8 cellular contexts compared by ENCODE assay signal in the genomic region with DNA sequence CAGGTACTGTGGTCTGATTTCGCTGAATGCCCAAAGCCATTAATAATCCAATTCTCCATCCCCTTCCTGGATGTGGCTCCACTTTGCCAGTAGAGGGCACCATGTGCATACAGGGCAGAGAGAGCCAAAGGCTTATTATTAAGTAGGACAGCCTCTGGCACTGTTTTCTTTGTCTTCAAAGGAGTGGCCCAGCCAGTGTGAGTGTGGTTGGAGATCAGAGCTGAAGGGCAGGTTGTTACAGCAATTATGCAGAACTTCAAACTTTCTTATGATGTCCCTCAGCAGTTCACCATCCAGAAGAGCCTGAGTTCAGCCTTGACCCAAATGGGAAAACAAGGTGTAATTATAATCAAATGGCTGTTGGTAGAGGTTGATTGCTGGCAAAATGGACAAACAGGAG. TPM values are rescaled to one million over a fixed set of nuclear protein-coding genes. Genes with fewer than 3 reads are reported as not detected.
DNase-seq lines count a peak whose midpoint lies in the region; ATAC-seq, FAIRE-seq and TF ChIP-seq lines count a peak whose summit lies in the region.

No MANE protein-coding gene starts in this region.

- CTCF ChIA-PET in endothelial cell of umbilical vein (lab: Charles Lee), result interaction anchor here (0.6 to 13.9 kb wide), 23 partner anchors 9 to 1167 kb away, joined by 3 to 318 read pairs (median 5); no protein-coding TSS in a partner anchor

- TF ChIP-seq POLR2A in endothelial cell of umbilical vein (IDR thresholded peaks at IDR 0.05; ENCODE audit: low read depth, low read length) (no peak), suprapubic skin (IDR thresholded peaks at IDR 0.05) (no peak)

- FAIRE-seq in endothelial cell of umbilical vein (lab: Jason Lieb, UNC), result peak; percentile 90

- H3K9me3 ChIP-seq in endothelial cell of umbilical vein (replicated peaks; ENCODE audit: control insufficient read depth, insufficient read depth, low read length), result no peaks in the 10 kb centered on the region
- H3K9me3 ChIP-seq in suprapubic skin, result no peaks in the 10 kb centered on the region

- H2AFZ ChIP-seq in endothelial cell of umbilical vein (ENCODE audit: low read depth, low read length), result peak overlapping the region; percentile 57

- H4K20me1 ChIP-seq in endothelial cell of umbilical vein (replicated peaks; ENCODE audit: control insufficient read depth, extremely low read depth, insufficient read depth, low read length), result no peaks in the 10 kb centered on the region

- H3K4me3 ChIP-seq in endothelial cell of umbilical vein (replicated peaks in 1 of 3; ENCODE audit: insufficient read depth in 1 of 3, low read depth in 1 of 3, low read length in 3 of 3), result no peak overlapping the region
- no peak overlapping the region for H3K4me3 ChIP-seq in suprapubic skin

- TF ChIP-seq EP300 in suprapubic skin (IDR thresholded peaks at IDR 0.05), result no peak

- intact Hi-C loops in endothelial cell of umbilical vein (cut with micrococcal nuclease), result loop anchor here (1.0 to 5.0 kb wide), 3 partner anchors 170 to 465 kb away; no protein-coding TSS in a partner anchor

- H3K4me1 ChIP-seq in endothelial cell of umbilical vein (ENCODE audit: control insufficient read depth, extremely low read depth, insufficient read depth, low read length), result no peaks in the 10 kb centered on the region
- no peaks in the 10 kb centered on the region for H3K4me1 ChIP-seq in suprapubic skin

- no peak overlapping the region for H3K4me2 ChIP-seq in endothelial cell of umbilical vein (ENCODE audit: insufficient read depth, low read length)

- BruUV-seq in endothelial cell of umbilical vein (replicated peaks; lab: Mats Ljungman, UMichigan), result no TSS peak

- peak; percentile 82 for DNase-seq in D341Med (ENCODE audit: low spot score)
- peak; percentile 66 for DNase-seq in NCI-H774 (lab: John Stamatoyannopoulos, UW)
- DNase-seq in activated CD8-positive, alpha-beta memory T cell treated with anti-CD3 and anti-CD28 coated beads for 24 hours, result peak; percentile 75
- peak; percentile 74 for DNase-seq in endothelial cell of umbilical vein (ENCODE audit: low read depth, low spot score)
- DNase-seq in myocyte (ENCODE audit: low read depth), result peak; percentile 76
- DNase-seq in suprapubic skin (ENCODE audit: low spot score in 2 of 2), result no peak

- WGBS in suprapubic skin, result 22% methylated on average over 1 of the region's 1 CpG

- H3K36me3 ChIP-seq in endothelial cell of umbilical vein (ENCODE audit: control insufficient read depth in 2 of 2, extremely low read depth in 1 of 2, insufficient read depth in 2 of 2, low read length in 2 of 2) (no peaks in the 10 kb centered on the region), suprapubic skin (no peaks in the 10 kb centered on the region)

- ATAC-seq in GM19467 (IDR thresholded peaks at IDR 0.05; ENCODE audit: unreplicated experiment) (peak; percentile 91), HG03521 (IDR thresholded peaks at IDR 0.05; ENCODE audit: unreplicated experiment) (peak; percentile 85)

- no peaks in the 10 kb centered on the region for H3K79me2 ChIP-seq in endothelial cell of umbilical vein (ENCODE audit: control insufficient read depth, insufficient read depth, low read length)

- no peak overlapping the region for H3K9ac ChIP-seq in endothelial cell of umbilical vein (replicated peaks; ENCODE audit: extremely low read depth, insufficient read depth, low read length)

- dilution Hi-C loops in endothelial cell of umbilical vein (cut with MboI; ENCODE audit: extremely low pct_ligation_motif_present, low sequenced_read_pairs), result no loop called here

- H3K27me3 ChIP-seq in endothelial cell of umbilical vein (ENCODE audit: control insufficient read depth in 2 of 2, insufficient read depth in 2 of 2, low read length in 2 of 2) (peaks cover 0 to 3% of the 10 kb centered on the region in 2 experiments), suprapubic skin (no peaks in the 10 kb centered on the region)

- H3K9me1 ChIP-seq in endothelial cell of umbilical vein (replicated peaks; ENCODE audit: control insufficient read depth, extremely low read depth, insufficient read depth, low read length), result no peaks in the 10 kb centered on the region

- POLR2A ChIA-PET in endothelial cell of umbilical vein (lab: Charles Lee), result interaction anchor here (0.6 kb wide), 1 partner anchor 122 kb away, joined by 3 read pairs; no protein-coding TSS in a partner anchor

- TF ChIP-seq CTCF in endothelial cell of umbilical vein (IDR thresholded peaks at IDR 0.05; ENCODE audit: extremely low read depth in 1 of 2, insufficient read depth in 1 of 2, low read depth in 1 of 2, low read length in 2 of 2) (peak; percentile 77 to 85), suprapubic skin (IDR thresholded peaks at IDR 0.05) (peak; percentile 61 to 85)

- no peak overlapping the region for H3K27ac ChIP-seq in endothelial cell of umbilical vein (ENCODE audit: insufficient read depth, low read depth, low read length)
- H3K27ac ChIP-seq in suprapubic skin, result no peak overlapping the region

TF ChIP-seq in endothelial cell of umbilical vein, 7 proteins besides CTCF, POLR2A, EP300 and RAD21:
- TF ChIP-seq MYC (IDR thresholded peaks at IDR 0.05; ENCODE audit: low read depth, low read length), result no peak
- TF ChIP-seq POLR2AphosphoS5 (IDR thresholded peaks at IDR 0.05; ENCODE audit: insufficient read depth, low read depth, low read length), result no peak
- TF ChIP-seq, protein P1, sequence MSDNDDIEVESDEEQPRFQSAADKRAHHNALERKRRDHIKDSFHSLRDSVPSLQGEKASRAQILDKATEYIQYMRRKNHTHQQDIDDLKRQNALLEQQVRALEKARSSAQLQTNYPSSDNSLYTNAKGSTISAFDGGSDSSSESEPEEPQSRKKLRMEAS (IDR thresholded peaks at IDR 0.05; ENCODE audit: insufficient read depth, insufficient read length), result no peak
- no peak for TF ChIP-seq GATA2 (IDR thresholded peaks at IDR 0.05; ENCODE audit: insufficient read depth, insufficient read length, low read depth, low read length)
- no peak for TF ChIP-seq JUN (IDR thresholded peaks at IDR 0.05; ENCODE audit: borderline replicate concordance, insufficient read depth, insufficient read length, low read depth)
- TF ChIP-seq EZH2 (IDR thresholded peaks at IDR 0.05; ENCODE audit: borderline replicate concordance, low read depth, low read length, severe bottlenecking), result no peak
- no peak for TF ChIP-seq FOS (IDR thresholded peaks at IDR 0.05; ENCODE audit: borderline replicate concordance, insufficient read depth, low read length)

RNA-seq across cellular contexts. Expression of a gene that starts 38.6 kb away (rescaled TPM):
- total RNA-seq in endothelial cell of umbilical vein (44.3 and 47.5 TPM in 2 replicates), myocyte (17.1 and 30.5 TPM in 2 replicates), suprapubic skin (10 to 100 TPM; 48.9 to 76.2 (median 66.1) TPM)
- polyA plus RNA-seq in endothelial cell of umbilical vein, result 41.6 and 53.8 TPM in 2 replicates
- polyA plus RNA-seq in endothelial cell of umbilical vein (2011; cell fraction: cytosol; rRNA removed), result 38.6 and 44.3 TPM in 2 replicates
- polyA plus RNA-seq in endothelial cell of umbilical vein (2011; cell fraction: nucleus; rRNA removed), result 53.3 and 65.5 TPM in 2 replicates
- 49.7 and 51.9 TPM in 2 replicates for polyA plus RNA-seq in endothelial cell of umbilical vein (2012)
- polyA minus RNA-seq in endothelial cell of umbilical vein, result 180 and 219 TPM in 2 replicates
- polyA minus RNA-seq in endothelial cell of umbilical vein (2011; cell fraction: cytosol; rRNA and poly(A)+ RNA removed), result 17.1 TPM
- polyA minus RNA-seq in endothelial cell of umbilical vein (2011; cell fraction: nucleus; rRNA and poly(A)+ RNA removed), result 127 and 203 TPM in 2 replicates
- 31.7 TPM for polyA plus RNA-seq in myocyte (2012)

Comparison
In these comparisons a context has a peak if more than half of its experiments do, and no peak if none do; other contexts are left out.
1. DNase-seq: peak in D341Med (single experiment), NCI-H774 (single experiment), activated CD8-positive, alpha-beta memory T cell treated with anti-CD3 and anti-CD28 coated beads for 24 hours (single experiment), endothelial cell of umbilical vein (single experiment) and myocyte (single experiment); none in suprapubic skin (0 of 2).